27 cellular contexts compared by ENCODE assay signal in the genomic region with DNA sequence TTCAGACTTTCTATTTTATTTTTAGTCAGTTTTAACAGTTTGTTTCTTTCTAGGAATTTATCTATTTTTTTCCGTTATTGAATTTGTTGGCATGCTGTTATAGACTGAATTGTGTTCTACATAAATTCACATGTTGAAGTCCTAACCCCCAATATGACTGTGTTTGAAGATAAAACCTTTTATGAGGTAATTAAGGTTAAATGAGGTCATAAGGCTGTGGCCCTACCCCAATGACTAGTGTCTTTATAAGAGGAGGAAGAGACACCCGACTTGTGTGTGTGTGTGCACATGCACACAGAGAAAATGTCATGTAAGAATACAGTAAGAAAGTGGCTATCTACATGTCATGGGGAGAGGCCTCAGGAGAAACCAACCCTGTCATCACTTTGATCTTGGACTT.
"Had no signal": no experiment of that assay in that cellular context is flagged by ENCODE, and none has a peak within 500 bp of the region (broad histone marks: within the 10 kb centered on the region; RNA-seq: fewer than 3 reads in every experiment).

No MANE protein-coding gene starts in this region.

- FAIRE-seq: keratinocyte, urothelium cell line had no signal

- H3K36me3 Mint-ChIP-seq: stimulated activated naive B cell treated with anti-CD40 and anti-IgM and Interleukin-4, amounts not matched to agents 10 μg/mL and 1 μg/mL and 100 μg/mL, for 72 hours had no signal

- H3K27me3 Mint-ChIP-seq: naive thymus-derived CD8-positive, alpha-beta T cell; stimulated activated naive B cell treated with anti-CD40 and anti-IgM and Interleukin-4, amounts not matched to agents 10 μg/mL and 1 μg/mL and 100 μg/mL, for 72 hours had no signal

- H3K4me3 ChIP-seq: left lung, lower lobe of right lung, right atrium auricular region, right lobe of liver, smooth muscle cell, stomach, testis, thyroid gland, transverse colon, upper lobe of right lung had no signal

- H3K4me1 Mint-ChIP-seq: nephron; neural crest cell; stimulated activated naive B cell treated with anti-CD40 and anti-IgM and Interleukin-4, amounts not matched to agents 10 μg/mL and 1 μg/mL and 100 μg/mL, for 72 hours had no signal

- H3K9me3 Mint-ChIP-seq: nephron had no signal

- DNase-seq: hippocampal formation; kidney glomerular epithelial cell; left cardiac atrium; left lung; lower lobe of right lung; mammary epithelial cell; mesenchymal stem cell; naive thymus-derived CD8-positive, alpha-beta T cell; nucleus accumbens; right lobe of liver; stimulated activated CD4-positive, alpha-beta T cell treated with anti-CD3 and anti-CD28 coated beads, Interleukin-1b, Interleukin-23, amount 100 ng/mL, for 48 hours; stimulated activated CD4-positive, alpha-beta T cell treated with anti-CD3 and anti-CD28 coated beads, Interleukin-2, amount 100 ng/mL, for 48 hours; stimulated activated CD4-positive, alpha-beta T cell treated with anti-CD3 and anti-CD28 coated beads, Interleukin-4, amount 100 ng/mL, for 4 hours; stimulated activated CD8-positive, alpha-beta memory T cell treated with anti-CD3 and anti-CD28 coated beads, Interleukin-4, amount 100 ng/mL, for 48 hours; stimulated activated naive B cell treated with anti-CD40 and anti-IgM and Interleukin-4, amounts not matched to agents 10 μg/mL and 1 μg/mL and 100 μg/mL, for 72 hours; stimulated activated naive CD8-positive, alpha-beta T cell treated with anti-CD3 and anti-CD28 coated beads, Interleukin-15, Interleukin-2, amounts not matched to agents 100 U/mL and 50 U/mL, for 24 hours; stomach; testis; thyroid gland; transverse colon; upper lobe of right lung had no signal

- ATAC-seq: left cardiac atrium; left lung; lower lobe of right lung; naive thymus-derived CD8-positive, alpha-beta T cell; right lobe of liver; stimulated activated naive B cell treated with anti-CD40 and anti-IgM and Interleukin-4, amounts not matched to agents 10 μg/mL and 1 μg/mL and 100 μg/mL, for 72 hours; stimulated activated naive CD8-positive, alpha-beta T cell treated with anti-CD3 and anti-CD28 coated beads, Interleukin-15, Interleukin-2, amounts not matched to agents 100 U/mL and 50 U/mL, for 24 hours; upper lobe of right lung had no signal

- H3K27ac Mint-ChIP-seq: naive thymus-derived CD8-positive, alpha-beta T cell; nephron; stimulated activated naive B cell treated with anti-CD40 and anti-IgM and Interleukin-4, amounts not matched to agents 10 μg/mL and 1 μg/mL and 100 μg/mL, for 72 hours had no signal

- H3K4me3 Mint-ChIP-seq: naive thymus-derived CD8-positive, alpha-beta T cell; nephron; neural crest cell; stimulated activated naive B cell treated with anti-CD40 and anti-IgM and Interleukin-4, amounts not matched to agents 10 μg/mL and 1 μg/mL and 100 μg/mL, for 72 hours had no signal
